In genomic region chr6:166010585-166010984, GRCh38 we compare ENCODE assay signal across 24 cellular contexts.
DNase-seq lines count a peak whose midpoint lies in the region; ATAC-seq, FAIRE-seq and TF ChIP-seq lines count a peak whose summit lies in the region.
"Had no signal": no experiment of that assay in that cellular context is flagged by ENCODE, and none has a peak within 500 bp of the region (broad histone marks: within the 10 kb centered on the region; RNA-seq: fewer than 3 reads in every experiment).

No MANE protein-coding gene starts in this region.

- H2BK15ac ChIP-seq in IMR-90 (ENCODE audit: low read depth, low read length): no peak overlapping the region

- H3K9me1 ChIP-seq in IMR-90 (ENCODE audit: insufficient read depth, low read length): peaks cover 9% of the 10 kb centered on the region; the same call in 1 of the 2 replicates

- H3K4me2 ChIP-seq in A549 (peak overlapping the region; percentile 99; the same call in 1 of the 3 replicates), IMR-90 (ENCODE audit: low read depth, low read length) (no peak overlapping the region)
- H3K4me2 ChIP-seq: BLaER1 treated with 17β-estradiol and CSF1 and Interleukin-3, amounts not matched to agents 10 nM and 100 nM; GM23338 had no signal

- in situ Hi-C loops in IMR-90 (cut with MboI; ENCODE audit: low sequenced_read_pairs): no loop called here

- H3K4ac ChIP-seq in IMR-90 (ENCODE audit: low read depth, low read length): no peak overlapping the region; the same call in 1 of the 2 replicates

- H4K91ac ChIP-seq in IMR-90 (ENCODE audit: insufficient read depth, low read depth, low read length): peak overlapping the region; percentile 56; the same call in 1 of the 2 replicates

- 75% methylated on average over 9 of the region's 9 CpGs for WGBS in A549 (ENCODE audit: missing lambda C conversion rate)
- 65% methylated on average over 4 of the region's 9 CpGs; no CpG with 5 or more reads in 1 of the 2 experiments for WGBS in IMR-90 (ENCODE audit: extremely low coverage in 2 of 2, insufficient read length in 1 of 2), 2 experiments
- 38 to 41% methylated on average over 9 of the region's 9 CpGs for WGBS in heart right ventricle, 2 donors

- no peak overlapping the region for H3K9ac ChIP-seq in IMR-90 (ENCODE audit: low read depth, low read length)
- H3K9ac ChIP-seq: BLaER1 treated with 17β-estradiol and CSF1 and Interleukin-3, amounts not matched to agents 10 nM and 100 nM had no signal

- H3K4me3 ChIP-seq in A549 (no peak overlapping the region), IMR-90 (ENCODE audit: insufficient read depth, low read depth, low read length) (no peak overlapping the region), heart right ventricle (no peak overlapping the region)
- H3K4me3 ChIP-seq: BLaER1 treated with 17β-estradiol and CSF1 and Interleukin-3, amounts not matched to agents 10 nM and 100 nM; GM12878; GM23338 had no signal

- no peak for TF ChIP-seq EP300 in A549 (IDR thresholded peaks at IDR 0.05)

- H3K18ac ChIP-seq in IMR-90 (ENCODE audit: low read depth, low read length): 0 out of 2 replicates have a peak overlapping the region, but pooled peaks have one; percentile 35

- TF ChIP-seq CTCF in A549 (IDR thresholded peaks at IDR 0.05) (no peak), IMR-90 (conservative IDR thresholded peaks at IDR 0.05; ENCODE audit: low read depth, low read length) (no peak), heart right ventricle (IDR thresholded peaks at IDR 0.05) (no peak)

- no TSS peak for BruUV-seq in IMR-90 (replicated peaks; lab: Mats Ljungman, UMichigan)

- H3K56ac ChIP-seq in IMR-90 (ENCODE audit: extremely low read depth, insufficient read depth, low read length): no peak overlapping the region

- no peak overlapping the region for H3K23ac ChIP-seq in IMR-90 (ENCODE audit: low read depth, low read length)

- H2AK5ac ChIP-seq in IMR-90 (ENCODE audit: low read depth, low read length): peak overlapping the region; percentile 47; the same call in 1 of the 2 replicates

- dilution Hi-C loops in IMR-90 (cut with HindIII; ENCODE audit: low sequenced_read_pairs, unreplicated experiment): no loop called here

- no peak for TF ChIP-seq POLR2A in A549 (IDR thresholded peaks at IDR 0.05; ENCODE audit: low read length)
- no peak for TF ChIP-seq POLR2A in IMR-90 (IDR thresholded peaks at IDR 0.05; ENCODE audit: low read depth, low read length)

- H4K8ac ChIP-seq in IMR-90 (ENCODE audit: low read depth in 2 of 2, low read length in 2 of 2): no peak overlapping the region; a peak in 1 of 4 replicates

- no peaks in the 10 kb centered on the region for H3K79me1 ChIP-seq in IMR-90 (ENCODE audit: low read depth in 1 of 2, low read length in 2 of 2)

- H4K20me1 ChIP-seq in IMR-90 (ENCODE audit: insufficient read depth, low read length): no peaks in the 10 kb centered on the region
- H4K20me1 ChIP-seq: BLaER1 treated with 17β-estradiol and CSF1 and Interleukin-3, amounts not matched to agents 10 nM and 100 nM had no signal

- H3K36me3 ChIP-seq in IMR-90 (ENCODE audit: control insufficient read depth, insufficient read depth, low read length) (no peaks in the 10 kb centered on the region), heart right ventricle (no peaks in the 10 kb centered on the region)
- H3K36me3 ChIP-seq: BE2C; BLaER1 treated with 17β-estradiol and CSF1 and Interleukin-3, amounts not matched to agents 10 nM and 100 nM had no signal

- no peak overlapping the region for H2AFZ ChIP-seq in IMR-90 (replicated peaks; ENCODE audit: low read length, poor library complexity)
- H2AFZ ChIP-seq: GM23338 had no signal

- TF ChIP-seq RAD21 in A549 (conservative IDR thresholded peaks at IDR 0.05 in 1 of 2, IDR thresholded peaks at IDR 0.05 in 1 of 2): no peak
- no peak for TF ChIP-seq RAD21 in IMR-90 (IDR thresholded peaks at IDR 0.05; ENCODE audit: low read length)

- H2BK120ac ChIP-seq in IMR-90 (ENCODE audit: low read depth, low read length): no peak overlapping the region

- H2BK5ac ChIP-seq in IMR-90 (ENCODE audit: low read depth, low read length, poor library complexity, severe bottlenecking): no peak overlapping the region

- no peak overlapping the region for H3K14ac ChIP-seq in IMR-90 (replicated peaks; ENCODE audit: low read depth, low read length)

- POLR2A ChIA-PET in A549 (lab: Yijun Ruan, JAX) (interaction anchor here (2.3 kb wide), 1 partner anchor 87 kb away, joined by 8 read pairs; no protein-coding TSS in a partner anchor), IMR-90 (lab: Charles Lee; ENCODE audit: unreplicated experiment) (no interaction called here)

- DNase-seq in A549 (ENCODE audit: low read depth in 1 of 2, low spot score in 1 of 2) (no peak), IMR-90 (no peak), SHP77 treated with DMSO at 0.1 percent for 48 hours (lab: John Stamatoyannopoulos, UW) (peak; percentile 91), posterior vena cava (ENCODE audit: low spot score) (peak; percentile 55), heart right ventricle (no peak), UCSD-AML1 (lab: John Stamatoyannopoulos, UW; ENCODE audit: unreplicated experiment) (no peak)
- DNase-seq: ACHN; AML-193; BE2C; CD4-positive, alpha-beta T cell; CD8-positive, alpha-beta memory T cell; DMS 273 treated with DMSO at 0.1 percent for 48 hours; DMS79; GDM1; H9 had no signal

- peaks cover 30% of the 10 kb centered on the region for H3K4me1 ChIP-seq in A549
- peaks cover 23% of the 10 kb centered on the region for H3K4me1 ChIP-seq in IMR-90 (ENCODE audit: control insufficient read depth, insufficient read depth, low read length)
- H3K4me1 ChIP-seq in heart right ventricle: peaks cover 4 to 39% (median 27%) of the 10 kb centered on the region in 9 donors
- H3K4me1 ChIP-seq: BLaER1 treated with 17β-estradiol and CSF1 and Interleukin-3, amounts not matched to agents 10 nM and 100 nM had no signal

- ATAC-seq in A549 (no peak), IMR-90 (ENCODE audit: low read depth) (no peak), GM18511 (IDR thresholded peaks at IDR 0.05; ENCODE audit: unreplicated experiment) (no peak), heart right ventricle (no peak)
- ATAC-seq: GM12878, GM23338, HCT116 had no signal

- intact Hi-C loops in IMR-90 (cut with micrococcal nuclease) (no loop called here), posterior vena cava (cut with DNase I) (no loop called here), heart right ventricle (cut with DNase I) (no loop called here)

- CTCF ChIA-PET in A549 (lab: Yijun Ruan, JAX) (interaction anchor here (0.9 to 5.8 kb wide), 3 partner anchors 29 to 87 kb away, joined by 3 to 52 read pairs (median 5); no protein-coding TSS in a partner anchor), IMR-90 (lab: Yijun Ruan, JAX) (no interaction called here)

- H3K27ac ChIP-seq in A549: peak overlapping the region; percentile 99
- no peak overlapping the region for H3K27ac ChIP-seq in IMR-90 (ENCODE audit: insufficient read depth, low read length)
- no peak overlapping the region for H3K27ac ChIP-seq in heart right ventricle
- H3K27ac ChIP-seq: 22Rv1; BLaER1 treated with 17β-estradiol and CSF1 and Interleukin-3, amounts not matched to agents 10 nM and 100 nM had no signal

- H3K9me3 ChIP-seq in A549 (no peaks in the 10 kb centered on the region; the same call in 2 of the 3 replicates), IMR-90 (ENCODE audit: control insufficient read depth, insufficient read depth, low read length) (peaks cover 2% of the 10 kb centered on the region), heart right ventricle (peaks cover 0 to 2% (median 0%) of the 10 kb centered on the region in 11 donors)
- H3K9me3 ChIP-seq: BE2C had no signal

- no peak for FAIRE-seq in A549 (lab: Jason Lieb, UNC)
- FAIRE-seq: A204.1, D721Med, GM12878, GM19239 had no signal

- H2AK9ac ChIP-seq in IMR-90 (replicated peaks; ENCODE audit: low read depth, low read length, poor library complexity): no peak overlapping the region

- peak overlapping the region; percentile 21; the same call in 1 of the 2 replicates for H4K5ac ChIP-seq in IMR-90 (ENCODE audit: low read depth, low read length)

- H2BK20ac ChIP-seq in IMR-90 (ENCODE audit: low read depth, low read length): no peak overlapping the region

- H3K27me3 ChIP-seq in IMR-90 (ENCODE audit: control insufficient read depth, insufficient read depth, low read length): no peaks in the 10 kb centered on the region
- H3K27me3 ChIP-seq in heart right ventricle: peaks cover 5 to 83% (median 72%) of the 10 kb centered on the region in 7 donors

TF ChIP-seq in A549, 52 proteins besides CTCF, POLR2A, EP300 and RAD21 (continues in another document):
- TF ChIP-seq HOXB5 (CRISPR knock-in tag; IDR thresholded peaks at IDR 0.05): no peak
- no peak for TF ChIP-seq KDM1A (IDR thresholded peaks at IDR 0.05; ENCODE audit: low read depth)
- TF ChIP-seq JUN (IDR thresholded peaks at IDR 0.05): no peak
- no peak for TF ChIP-seq FOSL2 (IDR thresholded peaks at IDR 0.05)
- no peak for TF ChIP-seq FOSL2 (CRISPR knock-in tag; IDR thresholded peaks at IDR 0.05)
- no peak for TF ChIP-seq PBX3 (IDR thresholded peaks at IDR 0.05)
- no peak for TF ChIP-seq SMC3 (IDR thresholded peaks at IDR 0.05)
- TF ChIP-seq MYC (IDR thresholded peaks at IDR 0.05; ENCODE audit: borderline replicate concordance, low read length): no peak

TF ChIP-seq in IMR-90, 13 proteins besides CTCF, POLR2A, EP300 and RAD21:
- TF ChIP-seq CHD1 (IDR thresholded peaks at IDR 0.05; ENCODE audit: low read depth, low read length) (no peak), CEBPB (IDR thresholded peaks at IDR 0.05; ENCODE audit: low read depth, low read length) (no peak), RCOR1 (IDR thresholded peaks at IDR 0.05; ENCODE audit: insufficient replicate concordance, low read length) (no peak)

Comparison
In these comparisons a context has a peak if more than half of its experiments do, and no peak if none do; other contexts are left out.
1. DNase-seq: peak in SHP77 treated with DMSO at 0.1 percent for 48 hours (single experiment) and posterior vena cava (single experiment); none in A549 (0 of 2), IMR-90 (single experiment), heart right ventricle (0 of 2) and UCSD-AML1 (single experiment).
2. H3K27ac ChIP-seq: peak in A549 (2 of 2); none in IMR-90 (single experiment) and heart right ventricle (0 of 10).